ENCODE assay signal across 18 cellular contexts in the genomic region with DNA sequence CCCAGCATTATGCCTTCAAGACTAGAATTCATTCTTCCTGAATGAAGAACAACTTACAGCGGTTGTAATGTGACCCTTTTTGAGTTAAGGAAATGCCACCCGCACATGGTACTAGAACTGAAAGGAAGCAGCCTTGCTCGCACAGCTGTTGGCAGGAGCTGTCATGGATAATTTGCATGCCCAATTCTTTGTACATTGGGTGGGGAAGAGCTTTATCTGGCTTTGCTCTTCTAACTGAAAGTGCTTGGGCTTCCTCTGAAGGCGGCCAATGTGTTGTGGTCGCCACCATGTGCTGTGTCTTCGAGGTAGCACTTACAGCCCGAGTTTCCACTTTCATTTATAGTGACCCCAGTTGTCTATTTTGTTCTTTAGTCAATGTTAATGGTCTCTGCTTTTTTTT. TPM values are rescaled to one million over a fixed set of nuclear protein-coding genes. Genes with fewer than 3 reads are reported as not detected.
DNase-seq lines count a peak whose midpoint lies in the region; ATAC-seq, FAIRE-seq and TF ChIP-seq lines count a peak whose summit lies in the region.
"Had no signal": no experiment of that assay in that cellular context is flagged by ENCODE, and none has a peak within 500 bp of the region (broad histone marks: within the 10 kb centered on the region; RNA-seq: fewer than 3 reads in every experiment).

No MANE protein-coding gene starts in this region.

- intact Hi-C loops in lower lobe of right lung (cut with DNase I) = no loop called here

- H3K27me3 ChIP-seq in lower lobe of right lung (ENCODE audit: low read depth) (no peaks in the 10 kb centered on the region), smooth muscle cell (ENCODE audit: low read depth) (no peaks in the 10 kb centered on the region)

- peaks cover 2% of the 10 kb centered on the region for H3K27me3 Mint-ChIP-seq in IgD-negative memory B cell
- H3K27me3 Mint-ChIP-seq: stimulated activated naive CD8-positive, alpha-beta T cell treated with anti-CD3 and anti-CD28 coated beads, Interleukin-15, Interleukin-2, amounts not matched to agents 100 ng/mL and 50 ng/mL, for 24 hours had no signal

- H3K9ac ChIP-seq in smooth muscle cell (ENCODE audit: low read depth) = no peak overlapping the region

- FAIRE-seq in RCC 7860 (lab: Jason Lieb, UNC) = no peak
- FAIRE-seq: bronchial epithelial cell had no signal

- peak overlapping the region in 2 of 3 donors; percentile 63 to 79 for H3K27ac Mint-ChIP-seq in IgD-negative memory B cell
- H3K27ac Mint-ChIP-seq: stimulated activated naive CD8-positive, alpha-beta T cell treated with anti-CD3 and anti-CD28 coated beads, Interleukin-15, Interleukin-2, amounts not matched to agents 100 ng/mL and 50 ng/mL, for 24 hours had no signal

- no peak for TF ChIP-seq CTCF in lower lobe of right lung (IDR thresholded peaks at IDR 0.05)
- TF ChIP-seq CTCF in smooth muscle cell (IDR thresholded peaks at IDR 0.05; ENCODE audit: borderline replicate concordance, insufficient read depth, poor library complexity, severe bottlenecking) = no peak

- H4K20me1 ChIP-seq in smooth muscle cell (ENCODE audit: low read depth) = no peaks in the 10 kb centered on the region

- no peak overlapping the region for H3K27ac ChIP-seq in lower lobe of right lung
- no peak overlapping the region for H3K27ac ChIP-seq in smooth muscle cell (ENCODE audit: low read depth)
- no peak overlapping the region for H3K27ac ChIP-seq in substantia nigra (ENCODE audit: low read depth, low read length, poor library complexity, severe bottlenecking)

- no peaks in the 10 kb centered on the region for H3K36me3 Mint-ChIP-seq in IgD-negative memory B cell

- 95% methylated on average over 7 of the region's 7 CpGs for WGBS in smooth muscle cell (ENCODE audit: low lambda C conversion rate)

- DNase-seq in lower lobe of right lung = peak; percentile 8
- DNase-seq in smooth muscle cell (lab: John Stamatoyannopoulos, UW; ENCODE audit: unreplicated experiment) = no peak
- no peak for DNase-seq in RCC 7860 (ENCODE audit: low spot score)
- DNase-seq in SIG-M5 treated with dmso at 0.1 percent for 504 hours (lab: John Stamatoyannopoulos, UW; ENCODE audit: unreplicated experiment) = no peak
- DNase-seq in substantia nigra (lab: John Stamatoyannopoulos, UW) = no peak
- DNase-seq: activated CD4-positive, alpha-beta T cell treated with anti-CD3 and anti-CD28 coated beads, Interleukin-2, amount 50 U/mL, for 1 hour; activated effector memory CD4-positive, alpha-beta T cell treated with Interleukin-2 at 50 U/mL for 16 hours; IMR-90; NCI-H2029; NK-92 treated with Interleukin-12 subunit alpha and Interleukin-12 subunit beta, amount 100 ng/mL, for 24 hours; stimulated activated CD4-positive, alpha-beta T cell treated with anti-CD3 and anti-CD28 coated beads, Interleukin-4, amount 100 ng/mL, for 1 hour had no signal

- H3K4me2 ChIP-seq in smooth muscle cell = no peak overlapping the region

- H3K4me1 ChIP-seq in lower lobe of right lung = peaks cover 6% of the 10 kb centered on the region
- H3K4me1 ChIP-seq in smooth muscle cell (ENCODE audit: low read depth) = no peaks in the 10 kb centered on the region

- peaks cover 15 to 17% (median 16%) of the 10 kb centered on the region in 3 donors for H3K4me1 Mint-ChIP-seq in IgD-negative memory B cell

- H3K4me3 ChIP-seq in lower lobe of right lung (no peak overlapping the region), smooth muscle cell (no peak overlapping the region)
- H3K4me3 ChIP-seq: lung had no signal

- H3K9me3 ChIP-seq in lower lobe of right lung (no peaks in the 10 kb centered on the region), smooth muscle cell (replicated peaks; ENCODE audit: low read depth) (no peaks in the 10 kb centered on the region)

- peak overlapping the region in 3 of 4 donors; percentile 5 to 81 (median 49) for H3K4me3 Mint-ChIP-seq in IgD-negative memory B cell
- H3K4me3 Mint-ChIP-seq: stimulated activated naive CD8-positive, alpha-beta T cell treated with anti-CD3 and anti-CD28 coated beads, Interleukin-15, Interleukin-2, amounts not matched to agents 100 ng/mL and 50 ng/mL, for 24 hours had no signal

- H3K9me3 Mint-ChIP-seq in IgD-negative memory B cell = no peaks in the 10 kb centered on the region
- H3K9me3 Mint-ChIP-seq: stimulated activated naive CD8-positive, alpha-beta T cell treated with anti-CD3 and anti-CD28 coated beads, Interleukin-15, Interleukin-2, amounts not matched to agents 100 ng/mL and 50 ng/mL, for 24 hours had no signal

- ATAC-seq in GM18498 (IDR thresholded peaks at IDR 0.05; ENCODE audit: unreplicated experiment) (peak; percentile 45), GM21367 (IDR thresholded peaks at IDR 0.05; ENCODE audit: unreplicated experiment) (peak; percentile 38), lower lobe of right lung (no peak)
- ATAC-seq: SK-N-SH treated with all-trans-retinoic acid at 6 μM for 48 hours had no signal

- H2AFZ ChIP-seq in smooth muscle cell (ENCODE audit: low read depth) = no peak overlapping the region

- no peaks in the 10 kb centered on the region for H3K79me2 ChIP-seq in smooth muscle cell (ENCODE audit: low read depth)

- H3K36me3 ChIP-seq in lower lobe of right lung (no peaks in the 10 kb centered on the region), smooth muscle cell (ENCODE audit: low read depth) (no peaks in the 10 kb centered on the region)

- H3F3A ChIP-seq in smooth muscle cell (ENCODE audit: low read depth) = peaks cover 5% of the 10 kb centered on the region

RNA-seq across cellular contexts. Expression of a gene that starts 3.4 kb away (rescaled TPM):
- 0.55 TPM for polyA plus RNA-seq in IgD-negative memory B cell
- 1.0 TPM for total RNA-seq in lower lobe of right lung
- total RNA-seq in smooth muscle cell = 17.7 and 26.5 TPM in 2 replicates
- polyA plus RNA-seq in smooth muscle cell = 22.4 and 34.4 TPM in 2 replicates

Comparison
In these comparisons a context has a peak if more than half of its experiments do, and no peak if none do; other contexts are left out.
1. ATAC-seq: peak in GM18498 (single experiment) and GM21367 (single experiment); none in lower lobe of right lung (0 of 2).